1 cellular context compared by ENCODE assay signal in genomic region chrX:39985551-39985950, GRCh38.
TF ChIP-seq lines count a peak whose summit lies in the region.

No MANE protein-coding gene starts in this region.

TF ChIP-seq in GM23338, 12 proteins besides CTCF, POLR2A, EP300 and RAD21:
- no peak for TF ChIP-seq ZNF462 (CRISPR knock-in tag; IDR thresholded peaks at IDR 0.05)
- no peak for TF ChIP-seq REST (IDR thresholded peaks at IDR 0.05; ENCODE audit: unreplicated experiment)
- no peak for TF ChIP-seq ZNF331 (CRISPR knock-in tag; IDR thresholded peaks at IDR 0.05; ENCODE audit: low read depth)
- TF ChIP-seq POLR2AphosphoS5 (IDR thresholded peaks at IDR 0.05; ENCODE audit: low read depth), result no peak
- TF ChIP-seq NANOG (IDR thresholded peaks at IDR 0.05; ENCODE audit: borderline replicate concordance), result no peak
- no peak for TF ChIP-seq ZNF114 (CRISPR knock-in tag; IDR thresholded peaks at IDR 0.05)
- TF ChIP-seq EZH2phosphoT487 (IDR thresholded peaks at IDR 0.05; ENCODE audit: unreplicated experiment), result no peak
- TF ChIP-seq EZH2 (IDR thresholded peaks at IDR 0.05; ENCODE audit: low read depth, unreplicated experiment), result no peak
- TF ChIP-seq CREB1 (CRISPR knock-in tag; IDR thresholded peaks at IDR 0.05; ENCODE audit: low read depth), result no peak
- no peak for TF ChIP-seq ETS1 (IDR thresholded peaks at IDR 0.05)
- TF ChIP-seq JUNB (IDR thresholded peaks at IDR 0.05; ENCODE audit: unreplicated experiment), result no peak
- TF ChIP-seq STAT1 (IDR thresholded peaks at IDR 0.05; ENCODE audit: unreplicated experiment), result no peak
TF ChIP-seq in GM23338: peak in this region for 0.
